9 cellular contexts compared by ENCODE assay signal in genomic region chr3:134601539-134602439, GRCh38. TPM values are rescaled to one million over a fixed set of nuclear protein-coding genes. Genes with fewer than 3 reads are reported as not detected.
DNase-seq lines count a peak whose midpoint lies in the region; ATAC-seq and TF ChIP-seq lines count a peak whose summit lies in the region.
"Had no signal": no experiment of that assay in that cellular context is flagged by ENCODE, and none has a peak within 500 bp of the region (broad histone marks: within the 10 kb centered on the region; RNA-seq: fewer than 3 reads in every experiment).

No MANE protein-coding gene starts in this region.

- H3K36me3 Mint-ChIP-seq in endothelial cell (ENCODE audit: low read depth, unreplicated experiment) = no peaks in the 10 kb centered on the region
- no peaks in the 10 kb centered on the region for H3K36me3 Mint-ChIP-seq in activated CD4-positive, alpha-beta T cell treated with anti-CD3 and anti-CD28 coated beads for 36 hours (ENCODE audit: low read depth)
- H3K36me3 Mint-ChIP-seq in activated CD8-positive, alpha-beta T cell treated with anti-CD3 and anti-CD28 coated beads for 36 hours (ENCODE audit: low read depth) = no peaks in the 10 kb centered on the region

- intact Hi-C loops in activated CD4-positive, alpha-beta T cell treated with anti-CD3 and anti-CD28 coated beads for 36 hours (cut with DNase I, micrococcal nuclease) = loop anchor here (1.0 to 10.0 kb wide), 7 partner anchors 39 to 1441 kb away; no protein-coding TSS in a partner anchor
- intact Hi-C loops in activated CD8-positive, alpha-beta T cell treated with anti-CD3 and anti-CD28 coated beads for 36 hours (cut with micrococcal nuclease) = loop anchor here (5.0 to 10.0 kb wide), 2 partner anchors 151 to 1293 kb away; no protein-coding TSS in a partner anchor

- no peaks in the 10 kb centered on the region for H3F3A ChIP-seq in MM.1S (ENCODE audit: insufficient read depth, low read length)

- H3K27me3 ChIP-seq in MM.1S (replicated peaks; ENCODE audit: insufficient read depth, low read length) = no peaks in the 10 kb centered on the region

- no peaks in the 10 kb centered on the region for H3K9me3 Mint-ChIP-seq in endothelial cell (ENCODE audit: unreplicated experiment)
- H3K9me3 Mint-ChIP-seq in activated CD4-positive, alpha-beta T cell treated with anti-CD3 and anti-CD28 coated beads for 36 hours (ENCODE audit: low read depth) = no peaks in the 10 kb centered on the region
- H3K9me3 Mint-ChIP-seq in activated CD8-positive, alpha-beta T cell treated with anti-CD3 and anti-CD28 coated beads for 36 hours = no peaks in the 10 kb centered on the region

- H3K4me1 ChIP-seq in MM.1S (ENCODE audit: low read length) = peaks cover 6% of the 10 kb centered on the region

- no peak overlapping the region for H3K4me3 Mint-ChIP-seq in endothelial cell (ENCODE audit: unreplicated experiment)
- H3K4me3 Mint-ChIP-seq in activated CD4-positive, alpha-beta T cell treated with anti-CD3 and anti-CD28 coated beads for 36 hours = no peak overlapping the region
- H3K4me3 Mint-ChIP-seq in activated CD8-positive, alpha-beta T cell treated with anti-CD3 and anti-CD28 coated beads for 36 hours = no peak overlapping the region

- no peaks in the 10 kb centered on the region for H3K9me2 ChIP-seq in MM.1S (replicated peaks; ENCODE audit: insufficient read depth, low read length)

- TF ChIP-seq CTCF in endothelial cell (IDR thresholded peaks at IDR 0.05; ENCODE audit: unreplicated experiment) = no peak
- TF ChIP-seq CTCF in MM.1S (IDR thresholded peaks at IDR 0.05; ENCODE audit: low read length) = no peak
- no peak for TF ChIP-seq CTCF in activated CD8-positive, alpha-beta T cell treated with anti-CD3 and anti-CD28 coated beads for 36 hours (IDR thresholded peaks at IDR 0.05)

- DNase-seq in EH (ENCODE audit: low read depth) (peak; percentile 55), NCI-H526 treated with DMSO at 0.1 percent for 48 hours (lab: John Stamatoyannopoulos, UW) (peak; percentile 1), endothelial cell (ENCODE audit: low spot score) (peak; percentile 71), non-pigmented ciliary epithelial cell (ENCODE audit: low read depth) (peak; percentile 23), MM.1S (no peak)
- no peak for DNase-seq in activated CD4-positive, alpha-beta T cell treated with anti-CD3 and anti-CD28 coated beads for 36 hours
- no peak for DNase-seq in activated CD8-positive, alpha-beta T cell treated with anti-CD3 and anti-CD28 coated beads for 36 hours

- peaks cover 15% of the 10 kb centered on the region for H3K4me1 Mint-ChIP-seq in endothelial cell (ENCODE audit: unreplicated experiment)
- H3K4me1 Mint-ChIP-seq in activated CD4-positive, alpha-beta T cell treated with anti-CD3 and anti-CD28 coated beads for 36 hours = peaks cover 5% of the 10 kb centered on the region
- H3K4me1 Mint-ChIP-seq in activated CD8-positive, alpha-beta T cell treated with anti-CD3 and anti-CD28 coated beads for 36 hours (ENCODE audit: low read depth) = peaks cover 9% of the 10 kb centered on the region

- no peak for ATAC-seq in GM18873 (IDR thresholded peaks at IDR 0.05; ENCODE audit: low FRiP score, unreplicated experiment)
- no peak for ATAC-seq in activated CD4-positive, alpha-beta T cell treated with anti-CD3 and anti-CD28 coated beads for 36 hours
- ATAC-seq in activated CD8-positive, alpha-beta T cell treated with anti-CD3 and anti-CD28 coated beads for 36 hours = no peak

- no peaks in the 10 kb centered on the region for H3K9me3 ChIP-seq in MM.1S (replicated peaks; ENCODE audit: insufficient read depth, low read length)

- H3K36me3 ChIP-seq in MM.1S (replicated peaks; ENCODE audit: insufficient read depth, low read length) = no peaks in the 10 kb centered on the region

- no peaks in the 10 kb centered on the region for H3K79me2 ChIP-seq in MM.1S (ENCODE audit: low read length)

- H3K4me3 ChIP-seq in MM.1S (ENCODE audit: low read length) = no peak overlapping the region

- H3K27ac Mint-ChIP-seq in endothelial cell (ENCODE audit: unreplicated experiment) = no peak overlapping the region
- no peak overlapping the region for H3K27ac Mint-ChIP-seq in activated CD4-positive, alpha-beta T cell treated with anti-CD3 and anti-CD28 coated beads for 36 hours
- H3K27ac Mint-ChIP-seq in activated CD8-positive, alpha-beta T cell treated with anti-CD3 and anti-CD28 coated beads for 36 hours = no peak overlapping the region

- POLR2A ChIA-PET in activated CD4-positive, alpha-beta T cell treated with anti-CD3 and anti-CD28 coated beads for 36 hours (lab: Charles Lee) = no interaction called here
- POLR2A ChIA-PET in activated CD8-positive, alpha-beta T cell treated with anti-CD3 and anti-CD28 coated beads for 36 hours (lab: Charles Lee) = interaction anchor here (0.6 kb wide), 1 partner anchor 37 kb away, joined by 3 read pairs; no protein-coding TSS in a partner anchor

- H3K4me2 ChIP-seq in MM.1S (ENCODE audit: low read depth, low read length) = no peak overlapping the region; the same call in 1 of the 2 replicates

- no peak overlapping the region for H3K9ac ChIP-seq in MM.1S (ENCODE audit: low read length)

- no peaks in the 10 kb centered on the region for H4K20me1 ChIP-seq in MM.1S (ENCODE audit: insufficient read depth, low read length)

- no peak overlapping the region for H3K27ac ChIP-seq in MM.1S (ENCODE audit: low read length)
- H3K27ac ChIP-seq: epithelial cell of prostate had no signal

- no peak overlapping the region for H2AFZ ChIP-seq in MM.1S (ENCODE audit: low read length)

- CTCF ChIA-PET in activated CD4-positive, alpha-beta T cell treated with anti-CD3 and anti-CD28 coated beads for 36 hours (lab: Charles Lee) = interaction anchor here (0.6 to 2.7 kb wide), 18 partner anchors 9 to 1440 kb away, joined by 3 to 21 read pairs (median 4); no protein-coding TSS in a partner anchor
- CTCF ChIA-PET in activated CD8-positive, alpha-beta T cell treated with anti-CD3 and anti-CD28 coated beads for 36 hours (lab: Charles Lee) = interaction anchor here (0.7 to 3.5 kb wide), 18 partner anchors 8 to 1293 kb away, joined by 3 to 37 read pairs (median 4); partner anchors contain the start of gene EPHB1

- H3K27me3 Mint-ChIP-seq in endothelial cell (ENCODE audit: unreplicated experiment) = peaks cover 12% of the 10 kb centered on the region
- H3K27me3 Mint-ChIP-seq in activated CD4-positive, alpha-beta T cell treated with anti-CD3 and anti-CD28 coated beads for 36 hours = peaks cover 5% of the 10 kb centered on the region
- peaks cover 5% of the 10 kb centered on the region for H3K27me3 Mint-ChIP-seq in activated CD8-positive, alpha-beta T cell treated with anti-CD3 and anti-CD28 coated beads for 36 hours

RNA-seq across cellular contexts. Expression of gene KY, which starts 49.0 kb away (rescaled TPM):
- not detected for total RNA-seq in endothelial cell (ENCODE audit: unreplicated experiment)
- not detected for total RNA-seq in activated CD4-positive, alpha-beta T cell treated with anti-CD3 and anti-CD28 coated beads for 36 hours
- not detected for total RNA-seq in activated CD8-positive, alpha-beta T cell treated with anti-CD3 and anti-CD28 coated beads for 36 hours

Comparison
In these comparisons a context has a peak if more than half of its experiments do, and no peak if none do; other contexts are left out.
1. DNase-seq: peak in EH (single experiment), NCI-H526 treated with DMSO at 0.1 percent for 48 hours (single experiment), endothelial cell (single experiment) and non-pigmented ciliary epithelial cell (single experiment); none in MM.1S (single experiment), activated CD4-positive, alpha-beta T cell treated with anti-CD3 and anti-CD28 coated beads for 36 hours (single experiment) and activated CD8-positive, alpha-beta T cell treated with anti-CD3 and anti-CD28 coated beads for 36 hours (single experiment).